8 cellular contexts compared by ENCODE assay signal in genomic region chr4:1653776-1654175, GRCh38.
"Had no signal": no experiment of that assay in that cellular context is flagged by ENCODE, and none has a peak within 500 bp of the region (broad histone marks: within the 10 kb centered on the region; RNA-seq: fewer than 3 reads in every experiment).

No MANE protein-coding gene starts in this region.

- H2AFZ ChIP-seq: GM23248 had no signal

- ATAC-seq: HCT116, HepG2 had no signal

- H3K4me3 ChIP-seq: GM23248, HAP-1 had no signal

- H3K9ac ChIP-seq: GM23248 had no signal

- H3K4me1 ChIP-seq: HAP-1 had no signal

- H3K27ac ChIP-seq: GM23248, HL-60 had no signal

- H3K36me3 ChIP-seq: HAP-1 had no signal

- H3K9me3 ChIP-seq: HAP-1 had no signal

- DNase-seq: GM23248, GOT3, HFFc6, KBM-7 had no signal
